In the genomic region with DNA sequence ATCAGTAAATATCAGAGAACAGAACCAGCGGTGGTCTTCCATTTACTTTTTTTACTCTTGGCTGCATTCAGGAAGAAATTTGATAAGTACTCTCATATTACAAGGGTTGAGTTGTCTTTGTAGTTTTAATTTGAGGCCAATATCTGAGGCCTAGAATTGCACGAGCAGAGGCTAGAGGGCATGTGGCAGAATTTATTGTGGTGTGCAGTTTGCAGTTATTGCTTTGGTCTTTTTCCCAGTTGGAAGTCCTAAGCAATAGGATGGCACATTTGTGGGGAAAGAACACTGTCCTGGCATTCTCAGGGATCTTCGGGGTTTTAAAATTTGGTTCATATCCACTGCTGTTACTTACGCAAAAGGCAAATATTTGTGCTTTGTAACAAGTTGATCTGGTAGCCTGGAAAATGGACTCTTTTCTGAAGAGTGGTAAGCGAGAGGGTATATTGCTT, we compare ENCODE assay signal across 17 cellular contexts.
"Had no signal": no experiment of that assay in that cellular context is flagged by ENCODE, and none has a peak within 500 bp of the region (broad histone marks: within the 10 kb centered on the region; RNA-seq: fewer than 3 reads in every experiment).

No MANE protein-coding gene starts in this region.

- ATAC-seq: body of pancreas; left lung; naive thymus-derived CD4-positive, alpha-beta T cell; stimulated activated naive CD8-positive, alpha-beta T cell treated with anti-CD3 and anti-CD28 coated beads, Interleukin-15, amount 100 ng/mL, for 72 hours had no signal

- H3K27ac ChIP-seq: body of pancreas, left lung, prostate gland, skin epidermis, tibial artery had no signal

- H3K27ac Mint-ChIP-seq: activated CD4-positive, alpha-beta T cell treated with anti-CD3 and anti-CD28 coated beads, Interleukin-2, amount 10 ng/mL, durations not matched to agents 24 days and 14 days; activated naive CD4-positive, alpha-beta T cell treated with anti-CD3 and anti-CD28 coated beads, Interleukin-2, amount 50 U/mL, for 24 hours; naive thymus-derived CD4-positive, alpha-beta T cell; stimulated activated naive CD8-positive, alpha-beta T cell treated with anti-CD3 and anti-CD28 coated beads, Interleukin-15, amount 100 ng/mL, for 72 hours; T-helper 1 cell treated with Interleukin-12 subunit alpha and Interleukin-12 subunit beta and Interleukin-4 antibody, amounts not matched to agents 30 μg/mL and 1 μg/mL, for 36 hours had no signal

- H3K9me3 ChIP-seq: body of pancreas, left lung, prostate gland, tibial artery had no signal

- H3K36me3 ChIP-seq: prostate gland had no signal

- H3K27me3 Mint-ChIP-seq: activated CD4-positive, alpha-beta T cell treated with anti-CD3 and anti-CD28 coated beads, Interleukin-2, amount 10 ng/mL, durations not matched to agents 24 days and 14 days; activated naive CD4-positive, alpha-beta T cell treated with anti-CD3 and anti-CD28 coated beads, Interleukin-2, amount 50 U/mL, for 24 hours; naive thymus-derived CD4-positive, alpha-beta T cell; stimulated activated naive CD8-positive, alpha-beta T cell treated with anti-CD3 and anti-CD28 coated beads, Interleukin-15, amount 100 ng/mL, for 72 hours had no signal

- H3K4me1 ChIP-seq: body of pancreas, left lung had no signal

- H3K4me3 ChIP-seq: body of pancreas, cardiac muscle cell, left lung, prostate gland, skin epidermis, tibial artery had no signal

- H3K4me3 Mint-ChIP-seq: activated CD4-positive, alpha-beta T cell treated with anti-CD3 and anti-CD28 coated beads, Interleukin-2, amount 10 ng/mL, durations not matched to agents 24 days and 14 days; activated naive CD4-positive, alpha-beta T cell treated with anti-CD3 and anti-CD28 coated beads, Interleukin-2, amount 50 U/mL, for 24 hours; naive thymus-derived CD4-positive, alpha-beta T cell; stimulated activated naive CD8-positive, alpha-beta T cell treated with anti-CD3 and anti-CD28 coated beads, Interleukin-15, amount 100 ng/mL, for 72 hours; T-helper 1 cell treated with Interleukin-12 subunit alpha and Interleukin-12 subunit beta and Interleukin-4 antibody, amounts not matched to agents 30 μg/mL and 1 μg/mL, for 36 hours had no signal

- H3K9me3 Mint-ChIP-seq: activated CD4-positive, alpha-beta T cell treated with anti-CD3 and anti-CD28 coated beads, Interleukin-2, amount 10 ng/mL, durations not matched to agents 24 days and 14 days; activated naive CD4-positive, alpha-beta T cell treated with anti-CD3 and anti-CD28 coated beads, Interleukin-2, amount 50 U/mL, for 24 hours; naive thymus-derived CD4-positive, alpha-beta T cell; stimulated activated naive CD8-positive, alpha-beta T cell treated with anti-CD3 and anti-CD28 coated beads, Interleukin-15, amount 100 ng/mL, for 72 hours; T-helper 1 cell treated with Interleukin-12 subunit alpha and Interleukin-12 subunit beta and Interleukin-4 antibody, amounts not matched to agents 30 μg/mL and 1 μg/mL, for 36 hours had no signal

- H3K27me3 ChIP-seq: body of pancreas, cardiac muscle cell, left lung, tibial artery had no signal

- H3K4me1 Mint-ChIP-seq: activated CD4-positive, alpha-beta T cell treated with anti-CD3 and anti-CD28 coated beads, Interleukin-2, amount 10 ng/mL, durations not matched to agents 24 days and 14 days; activated naive CD4-positive, alpha-beta T cell treated with anti-CD3 and anti-CD28 coated beads, Interleukin-2, amount 50 U/mL, for 24 hours; stimulated activated naive CD8-positive, alpha-beta T cell treated with anti-CD3 and anti-CD28 coated beads, Interleukin-15, amount 100 ng/mL, for 72 hours had no signal

- DNase-seq: activated CD4-positive, alpha-beta T cell treated with anti-CD3 and anti-CD28 coated beads, Interleukin-2, amount 10 ng/mL, durations not matched to agents 24 days and 14 days; activated gamma-delta T cell treated with Interleukin-2 at 50 U/mL for 16 hours; activated T-cell treated with anti-CD3 and anti-CD28 coated beads, Interleukin-2, amount 50 U/mL, for 1 hour; anterior cingulate cortex; body of pancreas; foreskin fibroblast; kidney; left lung; naive thymus-derived CD4-positive, alpha-beta T cell; stimulated activated CD4-positive, alpha-beta T cell treated with anti-CD3 and anti-CD28 coated beads, Interleukin-1b, Interleukin-23, amount 100 ng/mL, for 48 hours; stimulated activated naive CD8-positive, alpha-beta T cell treated with anti-CD3 and anti-CD28 coated beads, Interleukin-15, amount 100 ng/mL, for 72 hours; tibial artery had no signal
